In the genomic region with DNA sequence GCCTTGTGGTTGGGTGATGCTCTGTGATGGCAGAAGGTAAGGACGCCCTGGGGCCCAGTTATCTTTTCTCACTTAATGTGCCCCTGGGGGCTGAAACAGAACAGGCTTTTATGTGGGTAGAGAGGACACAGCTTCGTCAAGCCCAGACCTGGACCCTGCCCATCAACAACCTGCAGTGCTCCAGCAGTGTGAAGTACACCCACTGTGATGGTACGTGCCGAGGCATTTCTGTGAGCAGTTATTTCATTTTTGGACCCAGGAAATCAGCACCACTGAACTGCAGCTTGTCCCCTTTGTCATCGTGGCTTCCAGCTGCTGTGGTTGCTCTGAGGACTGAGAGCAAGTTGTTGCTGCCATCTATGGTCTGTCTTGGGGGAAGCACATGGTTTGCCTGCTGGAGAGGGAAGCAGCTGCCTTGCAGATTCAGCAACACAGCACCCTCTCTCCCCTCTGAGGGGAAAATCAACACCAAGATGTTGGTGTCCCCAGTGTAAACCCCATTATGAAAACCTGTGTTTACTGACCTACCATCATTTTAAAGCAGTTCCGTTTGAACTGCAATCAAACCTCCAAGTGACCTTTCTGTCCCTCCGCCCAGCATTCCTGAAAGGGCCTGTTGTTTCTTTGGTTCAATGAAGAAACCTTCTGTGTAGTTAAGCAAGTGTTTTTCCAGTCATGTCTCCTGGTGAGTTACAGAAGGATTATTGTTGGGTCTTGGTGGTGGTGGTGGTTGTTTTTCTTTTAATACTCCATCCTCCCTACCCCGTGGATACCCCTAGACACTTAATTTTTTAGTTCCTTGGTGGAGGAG, we compare ENCODE assay signal across 8 cellular contexts.
A peak's percentile ranks its signal among the peaks of the same experiment; 100 is the strongest.
DNase-seq lines count a peak whose midpoint lies in the region; ATAC-seq and TF ChIP-seq lines count a peak whose summit lies in the region.

No MANE protein-coding gene starts in this region.

- no peak overlapping the region for H4K91ac ChIP-seq in neuronal stem cell (ENCODE audit: low read depth, low read length, poor library complexity)

- no peak overlapping the region for H2BK12ac ChIP-seq in neuronal stem cell (ENCODE audit: low read length)

- peaks cover 34% of the 10 kb centered on the region for H3K4me1 Mint-ChIP-seq in activated T-cell treated with anti-CD3 and anti-CD28 coated beads, Interleukin-2, amount 50 U/mL, for 72 hours (ENCODE audit: low read depth)

- H3K4ac ChIP-seq in neuronal stem cell (ENCODE audit: low read length), result no peak overlapping the region

- no peak overlapping the region for H2BK5ac ChIP-seq in neuronal stem cell (ENCODE audit: low read length)

- H3K9ac ChIP-seq in neuronal stem cell (ENCODE audit: low read depth, low read length, poor library complexity), result peak overlapping the region; percentile 24

- peak; percentile 95 for ATAC-seq in GM21737 (IDR thresholded peaks at IDR 0.05; ENCODE audit: unreplicated experiment)
- peak; percentile 98 for ATAC-seq in activated T-cell treated with anti-CD3 and anti-CD28 coated beads, Interleukin-2, amount 50 U/mL, for 72 hours (replicated peaks in 1 of 2)

- H3K18ac ChIP-seq in neuronal stem cell (ENCODE audit: low read length), result no peak overlapping the region

- no peak overlapping the region for H2BK120ac ChIP-seq in neuronal stem cell (ENCODE audit: low read depth, low read length)

- H3K27me3 ChIP-seq in DOHH2 (ENCODE audit: control insufficient read depth, low read length), result no peaks in the 10 kb centered on the region
- H3K27me3 ChIP-seq in PC-9 (ENCODE audit: insufficient read depth, low read depth), result no peaks in the 10 kb centered on the region
- no peaks in the 10 kb centered on the region for H3K27me3 ChIP-seq in neuronal stem cell (ENCODE audit: control insufficient read depth in 3 of 3, insufficient read depth in 3 of 3, low read depth in 1 of 3, low read length in 3 of 3)

- H3K79me1 ChIP-seq in neuronal stem cell (ENCODE audit: low read depth, low read length), result no peaks in the 10 kb centered on the region

- peak; percentile 92 for TF ChIP-seq CTCF in DOHH2 (IDR thresholded peaks at IDR 0.05; ENCODE audit: low read depth, low read length, poor library complexity, severe bottlenecking)
- TF ChIP-seq CTCF in PC-9 (conservative IDR thresholded peaks at IDR 0.05), result peak; percentile 70
- TF ChIP-seq CTCF in fibroblast of pulmonary artery (IDR thresholded peaks at IDR 0.05; ENCODE audit: low read length, missing control alignments), result peak; percentile 90

- H3K79me2 ChIP-seq in DOHH2 (ENCODE audit: control insufficient read depth, low read length), result peaks cover 4% of the 10 kb centered on the region; the same call in 1 of the 2 replicates
- H3K79me2 ChIP-seq in PC-9 (ENCODE audit: low read depth), result no peaks in the 10 kb centered on the region

- no peak overlapping the region for H3K27ac Mint-ChIP-seq in activated T-cell treated with anti-CD3 and anti-CD28 coated beads, Interleukin-2, amount 50 U/mL, for 72 hours

- no peak overlapping the region for H2AFZ ChIP-seq in PC-9
- peak overlapping the region; percentile 31 for H2AFZ ChIP-seq in neuronal stem cell (ENCODE audit: low read length)

- no peaks in the 10 kb centered on the region for H3K9me3 Mint-ChIP-seq in activated T-cell treated with anti-CD3 and anti-CD28 coated beads, Interleukin-2, amount 50 U/mL, for 72 hours

- H3K36me3 ChIP-seq in DOHH2 (ENCODE audit: control insufficient read depth, low read length) (peaks cover 47% of the 10 kb centered on the region), KOPT-K1 (ENCODE audit: insufficient read depth, low read length) (peaks cover 5% of the 10 kb centered on the region; the same call in 1 of the 2 replicates), PC-9 (ENCODE audit: low read depth) (no peaks in the 10 kb centered on the region), neuronal stem cell (replicated peaks in 1 of 2; ENCODE audit: control insufficient read depth in 2 of 2, insufficient read depth in 2 of 2, low read length in 2 of 2) (peaks cover 0 to 6% of the 10 kb centered on the region in 2 donors)

- H2BK15ac ChIP-seq in neuronal stem cell (ENCODE audit: low read length), result no peak overlapping the region

- BruUV-seq in PC-9 (replicated peaks; lab: Mats Ljungman, UMichigan), result no TSS peak

- peak overlapping the region; percentile 73 for H3K4me2 ChIP-seq in DOHH2 (ENCODE audit: low read length)
- H3K4me2 ChIP-seq in PC-9, result no peak overlapping the region
- no peak overlapping the region for H3K4me2 ChIP-seq in neuronal stem cell (ENCODE audit: insufficient read depth, low read length, poor library complexity, severe bottlenecking)

- no peaks in the 10 kb centered on the region for H3K9me2 ChIP-seq in DOHH2 (replicated peaks; ENCODE audit: control insufficient read depth, low read length)
- no peaks in the 10 kb centered on the region for H3K9me2 ChIP-seq in PC-9 (ENCODE audit: insufficient read depth)

- H3K36me3 Mint-ChIP-seq in activated T-cell treated with anti-CD3 and anti-CD28 coated beads, Interleukin-2, amount 50 U/mL, for 72 hours (ENCODE audit: insufficient read depth in 2 of 2), result no peaks in the 10 kb centered on the region

- H3K27me3 Mint-ChIP-seq in activated T-cell treated with anti-CD3 and anti-CD28 coated beads, Interleukin-2, amount 50 U/mL, for 72 hours (ENCODE audit: low read depth), result no peaks in the 10 kb centered on the region

- no peak overlapping the region for H2AK5ac ChIP-seq in neuronal stem cell (ENCODE audit: low read depth, low read length)

- POLR2A ChIA-PET in PC-9 (lab: Charles Lee; ENCODE audit: unreplicated experiment), result interaction anchor here (0.6 kb wide), 1 partner anchor 63 kb away, joined by 5 read pairs; no protein-coding TSS in a partner anchor

- H3K14ac ChIP-seq in neuronal stem cell (ENCODE audit: low read length), result no peak overlapping the region

- H3F3A ChIP-seq in DOHH2 (ENCODE audit: control insufficient read depth, insufficient read depth) (peaks cover 9% of the 10 kb centered on the region), PC-9 (ENCODE audit: insufficient read depth, low read depth) (no peaks in the 10 kb centered on the region)

- H3K4me3 ChIP-seq in DOHH2 (ENCODE audit: low read length) (peak overlapping the region; percentile 54), PC-9 (no peak overlapping the region), fibroblast of pulmonary artery (replicated peaks; ENCODE audit: low read depth, low read length) (no peak overlapping the region), neuronal stem cell (ENCODE audit: low read length in 2 of 2) (no peak overlapping the region)

- no peak overlapping the region for H4K8ac ChIP-seq in neuronal stem cell (ENCODE audit: low read depth, low read length)

- no peak overlapping the region for H3K23ac ChIP-seq in neuronal stem cell (ENCODE audit: low read depth, low read length, poor library complexity)

- peak overlapping the region; percentile 87 for H3K27ac ChIP-seq in DOHH2 (ENCODE audit: low read depth, low read length)
- peak overlapping the region; percentile 57 for H3K27ac ChIP-seq in KOPT-K1 (ENCODE audit: low read depth, low read length, poor library complexity, severe bottlenecking)
- no peak overlapping the region for H3K27ac ChIP-seq in PC-9
- H3K27ac ChIP-seq in neuronal stem cell (replicated peaks; ENCODE audit: low read length), result no peak overlapping the region
- peak overlapping the region; percentile 91 for H3K27ac ChIP-seq in temporal lobe (ENCODE audit: low read depth, low read length)

- H3K9me3 ChIP-seq in DOHH2 (ENCODE audit: control insufficient read depth, insufficient read depth, low read length), result no peaks in the 10 kb centered on the region
- H3K9me3 ChIP-seq in KOPT-K1 (ENCODE audit: insufficient read depth, low read length, poor library complexity, severe bottlenecking), result no peaks in the 10 kb centered on the region
- H3K9me3 ChIP-seq in PC-9 (ENCODE audit: insufficient read depth, low read depth), result no peaks in the 10 kb centered on the region
- H3K9me3 ChIP-seq in neuronal stem cell (replicated peaks in 1 of 2; ENCODE audit: control insufficient read depth in 2 of 2, insufficient read depth in 1 of 2, low read depth in 1 of 2, low read length in 2 of 2), result no peaks in the 10 kb centered on the region

- DNase-seq in PC-9 (peak; percentile 36 to 57), fibroblast of pulmonary artery (ENCODE audit: low read depth) (peak; percentile 87), neuronal stem cell (ENCODE audit: low spot score) (peak; percentile 63)
- DNase-seq in activated T-cell treated with anti-CD3 and anti-CD28 coated beads, Interleukin-2, amount 50 U/mL, for 72 hours, result peak; percentile 65 to 71

- WGBS in neuronal stem cell (ENCODE audit: extremely low coverage in 2 of 2, insufficient read length in 2 of 2, insufficient replicate concordance in 1 of 2), 2 donors, result no CpG with 5 or more reads among the region's 8 CpGs

- intact Hi-C loops in PC-9 (cut with micrococcal nuclease; ENCODE audit: unreplicated experiment), result loop anchor here (1.0 to 5.0 kb wide), 3 partner anchors 165 to 526 kb away; no protein-coding TSS in a partner anchor

- CTCF ChIA-PET in PC-9 (lab: Charles Lee), result interaction anchor here (0.5 to 1.4 kb wide), 7 partner anchors 38 to 1044 kb away, joined by 3 to 12 read pairs (median 4); no protein-coding TSS in a partner anchor

- H3K4me3 Mint-ChIP-seq in activated T-cell treated with anti-CD3 and anti-CD28 coated beads, Interleukin-2, amount 50 U/mL, for 72 hours, result no peak overlapping the region

- H3K4me1 ChIP-seq in DOHH2 (ENCODE audit: control insufficient read depth, low read length), result peaks cover 35% of the 10 kb centered on the region
- peaks cover 2% of the 10 kb centered on the region for H3K4me1 ChIP-seq in PC-9 (replicated peaks; ENCODE audit: insufficient read depth)
- H3K4me1 ChIP-seq in neuronal stem cell (ENCODE audit: control insufficient read depth in 2 of 2, insufficient read depth in 1 of 2, low read depth in 1 of 2, low read length in 2 of 2), result peaks cover 7 to 12% of the 10 kb centered on the region in 2 donors

- H4K20me1 ChIP-seq in DOHH2 (ENCODE audit: control insufficient read depth, insufficient read depth, low read depth, low read length) (no peaks in the 10 kb centered on the region), PC-9 (ENCODE audit: insufficient read depth) (0 out of 2 replicates have a peak, but pooled peaks cover 3% of the 10 kb centered on the region)

Comparison
In these comparisons a context has a peak if more than half of its experiments do, and no peak if none do; other contexts are left out.
1. H3K27ac ChIP-seq: peak in DOHH2 (single experiment), KOPT-K1 (single experiment) and temporal lobe (single experiment); none in PC-9 (single experiment) and neuronal stem cell (single experiment).
2. Peak in every context shown above with its lines, with median percentiles within 50 percentile points of each other: CTCF ChIP-seq and DNase-seq.